In the genomic region with DNA sequence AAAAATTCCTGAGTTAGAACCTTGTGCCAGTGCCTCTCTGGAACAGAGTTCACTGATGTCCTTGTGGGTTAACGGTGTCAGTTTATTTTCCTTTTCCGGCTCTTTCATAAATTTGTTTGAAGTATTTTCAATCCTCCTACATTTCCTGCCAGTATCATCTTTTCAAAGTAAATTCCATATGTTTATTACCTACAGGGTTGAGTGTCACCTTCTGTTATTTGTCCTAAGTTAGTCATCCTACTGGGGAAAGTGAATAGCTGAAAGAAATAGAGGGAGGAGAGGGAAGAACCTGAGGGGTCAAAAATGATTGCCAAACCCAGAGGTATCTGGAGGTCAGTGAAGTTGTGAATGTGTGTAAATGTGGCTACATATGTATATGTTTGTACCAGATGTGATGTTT, we compare ENCODE assay signal across 31 cellular contexts.
"Had no signal": no experiment of that assay in that cellular context is flagged by ENCODE, and none has a peak within 500 bp of the region (broad histone marks: within the 10 kb centered on the region; RNA-seq: fewer than 3 reads in every experiment).

No MANE protein-coding gene starts in this region.

- H3K4me1 ChIP-seq: adrenal gland, ascending aorta, body of pancreas, breast epithelium had no signal

- ATAC-seq: activated naive CD4-positive, alpha-beta T cell treated with anti-CD3 and anti-CD28 coated beads, Interleukin-2, amount 50 U/mL, for 72 hours; activated naive CD8-positive, alpha-beta T cell treated with anti-CD3 and anti-CD28 coated beads, Interleukin-2, amount 50 U/mL, for 24 hours; activated T-cell treated with anti-CD3 and anti-CD28 coated beads, Interleukin-2, amount 50 U/mL, for 4 hours; activated T-cell treated with anti-CD3 and anti-CD28 coated beads, Interleukin-2, amount 50 U/mL, for 72 hours; activated T-helper 17 cell treated with anti-CD3 and anti-CD28 coated beads, Interleukin-2, amount 50 U/mL, for 72 hours; body of pancreas had no signal

- H3K27me3 ChIP-seq: adrenal gland, ascending aorta, brain microvascular endothelial cell, breast epithelium, cardiac muscle cell had no signal

- H3K9me3 ChIP-seq: body of pancreas had no signal

- H3K27ac ChIP-seq: adrenal gland, ascending aorta, body of pancreas, brain microvascular endothelial cell, cardiac muscle cell had no signal

- H3K4me3 ChIP-seq: adrenal gland, ascending aorta, body of pancreas, breast epithelium, cardiac muscle cell had no signal

- DNase-seq: activated effector memory CD4-positive, alpha-beta T cell treated with anti-CD3 and anti-CD28 coated beads, Interleukin-2, amount 50 U/mL, for 16 hours; activated effector memory CD4-positive, alpha-beta T cell treated with Interleukin-2 at 50 U/mL for 16 hours; activated gamma-delta T cell; activated gamma-delta T cell treated with Interleukin-2 at 50 U/mL for 16 hours; activated naive CD4-positive, alpha-beta T cell; activated naive CD4-positive, alpha-beta T cell treated with anti-CD3 and anti-CD28 coated beads for 36 hours; activated naive CD4-positive, alpha-beta T cell treated with anti-CD3 and anti-CD28 coated beads, Interleukin-2, amount 10 ng/mL, durations not matched to agents 7 days and 5 days; activated naive CD4-positive, alpha-beta T cell treated with anti-CD3 and anti-CD28 coated beads, Interleukin-2, amount 50 U/mL, for 16 hours; activated naive CD4-positive, alpha-beta T cell treated with Interleukin-2 at 50 U/mL for 16 hours; activated naive CD8-positive, alpha-beta T cell treated with anti-CD3 and anti-CD28 coated beads for 36 hours; activated naive CD8-positive, alpha-beta T cell treated with anti-CD3 and anti-CD28 coated beads, Interleukin-2, amount 10 ng/mL, durations not matched to agents 7 days and 5 days; activated naive CD8-positive, alpha-beta T cell treated with anti-CD3 and anti-CD28 coated beads, Interleukin-2, amount 50 U/mL, for 24 hours; activated T-cell treated with anti-CD3 and anti-CD28 coated beads, Interleukin-2, amount 50 U/mL, for 24 hours; activated T-cell treated with anti-CD3 and anti-CD28 coated beads, Interleukin-2, amount 50 U/mL, for 4 hours; activated T-cell treated with anti-CD3 and anti-CD28 coated beads, Interleukin-2, amount 50 U/mL, for 48 hours; activated T-cell treated with anti-CD3 and anti-CD28 coated beads, Interleukin-2, amount 50 U/mL, for 72 hours; adrenal gland; amniotic stem cell; amygdala; anterior cingulate cortex; aorta; body of pancreas; brain microvascular endothelial cell; caudate nucleus; central memory CD4-positive, alpha-beta T cell; cerebellar nuclear complex had no signal

- H3K36me3 ChIP-seq: adrenal gland, ascending aorta, brain microvascular endothelial cell, breast epithelium, cardiac muscle cell had no signal
